In genomic region chr12:17992002-17992656, GRCh38 we compare ENCODE assay signal across 8 cellular contexts.
A peak's percentile ranks its signal among the peaks of the same experiment; 100 is the strongest.
DNase-seq lines count a peak whose midpoint lies in the region; ATAC-seq and TF ChIP-seq lines count a peak whose summit lies in the region.

No MANE protein-coding gene starts in this region.

- intact Hi-C loops in Right ventricle myocardium superior (cut with DNase I) = no loop called here

- ATAC-seq in GM21381 (IDR thresholded peaks at IDR 0.05; ENCODE audit: unreplicated experiment) (peak; percentile 98), HG03469 (IDR thresholded peaks at IDR 0.05; ENCODE audit: unreplicated experiment) (peak; percentile 86), Right ventricle myocardium superior (ENCODE audit: poor library complexity) (no peak)

- TF ChIP-seq CTCF in GM12865 (IDR thresholded peaks at IDR 0.05; ENCODE audit: insufficient read depth, low read depth, low read length, missing control alignments) = peak; percentile 69

- H3K4me3 ChIP-seq in GM12865 (ENCODE audit: low read depth, low read length) = no peak overlapping the region

- peak; percentile 63 for DNase-seq in GM12865 (ENCODE audit: low read depth)
- DNase-seq in NCI-H82 treated with DMSO at 0.1 percent for 48 hours (lab: John Stamatoyannopoulos, UW; ENCODE audit: unreplicated experiment) = peak; percentile 45
- DNase-seq in cerebellum (ENCODE audit: low spot score) = peak; percentile 0
- peak; percentile 42 for DNase-seq in midbrain (lab: John Stamatoyannopoulos, UW)
- DNase-seq in HuH-7.5 (ENCODE audit: low spot score) = no peak
- no peak for DNase-seq in Right ventricle myocardium superior

Comparison
In these comparisons a context has a peak if more than half of its experiments do, and no peak if none do; other contexts are left out.
1. DNase-seq: peak in GM12865 (single experiment), NCI-H82 treated with DMSO at 0.1 percent for 48 hours (single experiment), cerebellum (single experiment) and midbrain (single experiment); none in HuH-7.5 (single experiment) and Right ventricle myocardium superior (single experiment).